Comparison of ENCODE assay signal across 28 cellular contexts in the genomic region with DNA sequence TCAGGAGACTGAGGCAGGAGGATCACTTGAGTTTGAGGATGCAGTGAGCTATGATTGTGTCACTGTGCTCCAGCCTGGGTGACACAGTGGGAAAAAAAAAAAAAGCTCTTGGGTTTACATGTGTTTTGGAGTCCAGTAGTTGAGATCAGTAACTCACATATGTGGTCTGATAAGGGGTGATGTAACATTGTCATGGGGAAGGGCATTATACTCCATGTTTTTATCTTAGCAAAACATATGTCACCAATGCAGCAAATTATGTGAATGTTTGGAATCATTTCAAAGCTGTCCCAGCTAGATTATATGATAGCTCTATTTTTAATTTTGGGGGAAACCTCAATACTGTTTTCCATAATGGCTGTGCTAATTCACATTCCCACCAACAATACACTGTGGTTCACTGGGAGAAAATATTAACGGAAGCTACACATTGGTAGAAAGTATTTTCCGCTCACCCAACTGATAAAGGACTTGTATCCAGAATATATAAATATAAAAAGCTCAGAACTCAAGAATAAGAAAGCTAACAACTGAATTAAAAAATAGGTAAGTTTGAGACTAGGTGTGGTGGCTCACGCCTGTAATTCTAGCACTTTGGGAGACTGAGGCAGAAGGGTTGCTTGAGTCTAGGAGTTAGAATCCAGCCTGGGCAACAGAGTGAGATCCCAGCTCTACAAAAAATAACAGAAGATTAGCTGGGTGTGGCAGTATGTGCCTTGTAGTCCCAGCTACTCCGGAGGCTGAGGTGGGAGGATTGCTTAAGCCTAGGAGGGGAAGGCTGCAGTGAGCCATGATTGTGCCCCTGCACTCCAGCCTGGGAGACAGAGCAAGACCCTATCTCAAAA.
"Had no signal": no experiment of that assay in that cellular context is flagged by ENCODE, and none has a peak within 500 bp of the region (broad histone marks: within the 10 kb centered on the region; RNA-seq: fewer than 3 reads in every experiment).

No MANE protein-coding gene starts in this region.

- DNase-seq: activated CD4-positive, alpha-beta T cell treated with anti-CD3 and anti-CD28 coated beads, Interleukin-2, amount 50 U/mL, for 4 hours; activated CD8-positive, alpha-beta T cell treated with anti-CD3 and anti-CD28 coated beads for 36 hours; activated effector memory CD4-positive, alpha-beta T cell treated with anti-CD3 and anti-CD28 coated beads, Interleukin-2, amount 50 U/mL, for 16 hours; activated naive CD4-positive, alpha-beta T cell; activated naive CD4-positive, alpha-beta T cell treated with anti-CD3 and anti-CD28 coated beads, Interleukin-2, amount 50 U/mL, for 16 hours; activated naive CD8-positive, alpha-beta T cell treated with anti-CD3 and anti-CD28 coated beads for 36 hours; activated T-cell treated with anti-CD3 and anti-CD28 coated beads, Interleukin-2, amount 50 U/mL, for 1 hour; activated T-cell treated with anti-CD3 and anti-CD28 coated beads, Interleukin-2, amount 50 U/mL, for 72 hours; amniotic stem cell; aorta; brain microvascular endothelial cell; Kasumi-1; KG1; MG63; MV-4-11; NCI-H1092; NCI-H1436 treated with DMSO at 0.1 percent for 48 hours; NCI-H1694 treated with DMSO at 0.1 percent for 48 hours; NCI-H2029; NCI-H345; NCI-H526; NCI-H748 treated with DMSO at 0.1 percent for 48 hours; NK-92 treated with Interleukin-12 subunit alpha and Interleukin-12 subunit beta, amount 100 ng/mL, for 24 hours; PC-9; SIG-M5 had no signal

- ATAC-seq: activated CD8-positive, alpha-beta T cell treated with anti-CD3 and anti-CD28 coated beads for 36 hours; activated T-cell treated with anti-CD3 and anti-CD28 coated beads, Interleukin-2, amount 50 U/mL, for 72 hours; activated T-helper 17 cell treated with anti-CD3 and anti-CD28 coated beads, Interleukin-2, amount 50 U/mL, for 72 hours; Right ventricle myocardium inferior had no signal

- FAIRE-seq: RCC 7860 had no signal
